24 cellular contexts compared by ENCODE assay signal in genomic region chr2:233203060-233203459, GRCh38. TPM values are rescaled to one million over a fixed set of nuclear protein-coding genes. Genes with fewer than 3 reads are reported as not detected.
DNase-seq lines count a peak whose midpoint lies in the region; ATAC-seq, FAIRE-seq and TF ChIP-seq lines count a peak whose summit lies in the region.
"Had no signal": no experiment of that assay in that cellular context is flagged by ENCODE, and none has a peak within 500 bp of the region (broad histone marks: within the 10 kb centered on the region; RNA-seq: fewer than 3 reads in every experiment).

No MANE protein-coding gene starts in this region.

- TF ChIP-seq EP300 in H1 (IDR thresholded peaks at IDR 0.05; ENCODE audit: borderline replicate concordance in 1 of 2, low read depth in 2 of 2, low read length in 2 of 2), result no peak

- ATAC-seq in activated naive CD4-positive, alpha-beta T cell treated with anti-CD3 and anti-CD28 coated beads, Interleukin-2, amount 50 U/mL, for 72 hours, result no peak
- no peak for ATAC-seq in stimulated activated memory B cell treated with anti-CD40 and anti-IgM and Interleukin-4, amounts not matched to agents 10 μg/mL and 1 μg/mL and 100 μg/mL, for 72 hours
- ATAC-seq: GM23338, HepG2 had no signal

- no peak overlapping the region for H3K23ac ChIP-seq in H1 (ENCODE audit: insufficient read length)

- no peak for DNase-seq in activated naive CD4-positive, alpha-beta T cell treated with anti-CD3 and anti-CD28 coated beads, Interleukin-2, amount 50 U/mL, for 72 hours (ENCODE audit: low spot score in 2 of 2)
- DNase-seq in activated naive CD4-positive, alpha-beta T cell treated with Interleukin-2 at 50 U/mL for 16 hours, result no peak
- DNase-seq in H1 (ENCODE audit: low read depth in 1 of 2, low spot score in 2 of 2) (no peak), midbrain (lab: John Stamatoyannopoulos, UW) (no peak)
- no peak for DNase-seq in T-helper 2 cell treated with Interferon-gamma antibody and Interleukin-4, amounts not matched to agents 5 μg/mL and 100 μg/mL, for 36 hours (ENCODE audit: low spot score)
- DNase-seq in activated CD4-positive, alpha-beta T cell treated with anti-CD3 and anti-CD28 coated beads for 4 hours, result no peak
- DNase-seq: activated CD4-positive, alpha-beta T cell treated with anti-CD3 and anti-CD28 coated beads, Interleukin-2, amount 10 ng/mL, durations not matched to agents 7 days and 5 days; activated effector memory CD4-positive, alpha-beta T cell treated with Interleukin-2 at 50 U/mL for 16 hours; amniotic stem cell; brain microvascular endothelial cell; glutamatergic neuron; NCI-H446 treated with DMSO at 0.1 percent for 48 hours; nephron progenitor cell; pancreas; SK-N-SH; upper lobe of right lung had no signal

- FAIRE-seq in H1 (lab: Jason Lieb, UNC), result no peak
- FAIRE-seq: HepG2, pancreas had no signal

- no peaks in the 10 kb centered on the region; a peak in 2 of 8 replicates for H3K36me3 ChIP-seq in H1 (ENCODE audit: control insufficient read depth in 2 of 4, insufficient read depth in 4 of 4, low read length in 3 of 4)
- H3K36me3 ChIP-seq: brain microvascular endothelial cell, pancreas had no signal

- no peak overlapping the region for H2BK12ac ChIP-seq in H1 (ENCODE audit: low read depth, low read length)

- peak overlapping the region in 3 of 4 donors; percentile 30 to 92 (median 81) for H3K4me3 Mint-ChIP-seq in IgD-negative memory B cell
- peak overlapping the region; percentile 27 for H3K4me3 Mint-ChIP-seq in stimulated activated memory B cell treated with anti-CD40 and anti-IgM and Interleukin-4, amounts not matched to agents 10 μg/mL and 1 μg/mL and 100 μg/mL, for 72 hours
- no peak overlapping the region for H3K4me3 Mint-ChIP-seq in T-helper 2 cell treated with Interferon-gamma antibody and Interleukin-4, amounts not matched to agents 5 μg/mL and 100 μg/mL, for 36 hours
- H3K4me3 Mint-ChIP-seq: activated CD4-positive, alpha-beta T cell treated with anti-CD3 and anti-CD28 coated beads, Interleukin-2, amount 10 ng/mL, durations not matched to agents 7 days and 5 days; GM23338; mesothelial cell of epicardium; nephron progenitor cell had no signal

- peaks cover 0 to 6% of the 10 kb centered on the region in 2 experiments; a peak in 2 of 4 replicates for H3K9me3 ChIP-seq in H1 (ENCODE audit: insufficient read depth in 2 of 2, low read depth in 1 of 2, low read length in 1 of 2)
- H3K9me3 ChIP-seq: pancreas, SK-N-SH, upper lobe of right lung had no signal

- POLR2A ChIA-PET in H1 (lab: Charles Lee; ENCODE audit: partially characterized antibody), result no interaction called here

- H2BK15ac ChIP-seq in H1 (ENCODE audit: low read length), result no peak overlapping the region

- H3K27ac ChIP-seq in H1 (ENCODE audit: low read depth, low read length), result no peak overlapping the region
- H3K27ac ChIP-seq: brain microvascular endothelial cell, C4-2B, epithelial cell of prostate, pancreas, upper lobe of right lung, VCaP had no signal

- no peak overlapping the region for H4K8ac ChIP-seq in H1 (ENCODE audit: extremely low read depth, insufficient read depth, low read length)

- H3K4me1 ChIP-seq in H1 (replicated peaks in 1 of 4; ENCODE audit: control insufficient read depth in 3 of 4, insufficient read depth in 4 of 4, low read length in 3 of 4), result peaks cover 0 to 3% (median under 1%) of the 10 kb centered on the region in 4 experiments; a peak in 2 of 7 replicates
- H3K4me1 ChIP-seq: pancreas, upper lobe of right lung had no signal

- H3K4me3 ChIP-seq in H1 (ENCODE audit: extremely low read depth in 1 of 4, insufficient read depth in 2 of 4, low read depth in 3 of 4, low read length in 4 of 4), result no peak overlapping the region
- H3K4me3 ChIP-seq: GM23338, pancreas, upper lobe of right lung had no signal

- no peak overlapping the region for H3K9ac ChIP-seq in H1 (replicated peaks in 1 of 4; ENCODE audit: extremely low read depth in 1 of 4, low read depth in 3 of 4, low read length in 3 of 4)
- H3K9ac ChIP-seq: SK-N-SH had no signal

- H2BK120ac ChIP-seq in H1 (replicated peaks; ENCODE audit: low read depth, low read length), result no peak overlapping the region

- peaks cover 30 to 47% of the 10 kb centered on the region in 2 donors for H3K36me3 Mint-ChIP-seq in activated naive CD4-positive, alpha-beta T cell treated with anti-CD3 and anti-CD28 coated beads, Interleukin-2, amount 50 U/mL, for 72 hours
- peaks cover 5% of the 10 kb centered on the region for H3K36me3 Mint-ChIP-seq in IgD-negative memory B cell
- H3K36me3 Mint-ChIP-seq in stimulated activated memory B cell treated with anti-CD40 and anti-IgM and Interleukin-4, amounts not matched to agents 10 μg/mL and 1 μg/mL and 100 μg/mL, for 72 hours, result peaks cover 68% of the 10 kb centered on the region
- peaks cover 59% of the 10 kb centered on the region for H3K36me3 Mint-ChIP-seq in T-helper 2 cell treated with Interferon-gamma antibody and Interleukin-4, amounts not matched to agents 5 μg/mL and 100 μg/mL, for 36 hours (ENCODE audit: low read depth)

- 0 out of 2 replicates have a peak overlapping the region, but pooled peaks have one; percentile 68 for H2AK5ac ChIP-seq in H1 (ENCODE audit: low read depth, low read length)

- TF ChIP-seq RAD21 in H1 (IDR thresholded peaks at IDR 0.05 in 1 of 2, conservative IDR thresholded peaks at IDR 0.05 in 1 of 2; ENCODE audit: low read depth in 2 of 2, low read length in 2 of 2), result no peak

- H3K79me2 ChIP-seq in H1 (ENCODE audit: control insufficient read depth in 1 of 2, insufficient read depth in 2 of 2, low read length in 2 of 2), result no peaks in the 10 kb centered on the region

- CTCF ChIA-PET in H1 (lab: Charles Lee; ENCODE audit: partially characterized antibody), result interaction anchor here (1.0 to 1.4 kb wide), 2 partner anchors 33 to 48 kb away, joined by 3 to 4 read pairs; partner anchors contain the start of gene ATG16L1

- H3K9me3 Mint-ChIP-seq in activated naive CD4-positive, alpha-beta T cell treated with anti-CD3 and anti-CD28 coated beads, Interleukin-2, amount 50 U/mL, for 72 hours, result peaks cover 3% of the 10 kb centered on the region in 2 donors
- H3K9me3 Mint-ChIP-seq in IgD-negative memory B cell, result no peaks in the 10 kb centered on the region
- peaks cover 2% of the 10 kb centered on the region for H3K9me3 Mint-ChIP-seq in stimulated activated memory B cell treated with anti-CD40 and anti-IgM and Interleukin-4, amounts not matched to agents 10 μg/mL and 1 μg/mL and 100 μg/mL, for 72 hours
- H3K9me3 Mint-ChIP-seq in T-helper 2 cell treated with Interferon-gamma antibody and Interleukin-4, amounts not matched to agents 5 μg/mL and 100 μg/mL, for 36 hours, result peaks cover 8% of the 10 kb centered on the region

- no peaks in the 10 kb centered on the region for H4K20me1 ChIP-seq in H1 (replicated peaks in 1 of 2; ENCODE audit: control insufficient read depth in 1 of 2, insufficient read depth in 2 of 2, low read length in 2 of 2)

- H3K27me3 Mint-ChIP-seq in IgD-negative memory B cell, result no peaks in the 10 kb centered on the region
- H3K27me3 Mint-ChIP-seq in stimulated activated memory B cell treated with anti-CD40 and anti-IgM and Interleukin-4, amounts not matched to agents 10 μg/mL and 1 μg/mL and 100 μg/mL, for 72 hours, result no peaks in the 10 kb centered on the region
- no peaks in the 10 kb centered on the region for H3K27me3 Mint-ChIP-seq in T-helper 2 cell treated with Interferon-gamma antibody and Interleukin-4, amounts not matched to agents 5 μg/mL and 100 μg/mL, for 36 hours (ENCODE audit: low read depth)
- H3K27me3 Mint-ChIP-seq: activated CD4-positive, alpha-beta T cell treated with anti-CD3 and anti-CD28 coated beads, Interleukin-2, amount 10 ng/mL, durations not matched to agents 7 days and 5 days had no signal

- no peaks in the 10 kb centered on the region; a peak in 1 of 7 replicates for H3K27me3 ChIP-seq in H1 (replicated peaks in 1 of 4; ENCODE audit: control insufficient read depth in 3 of 4, extremely low read depth in 1 of 4, insufficient read depth in 3 of 4, low read length in 3 of 4)
- H3K27me3 ChIP-seq: brain microvascular endothelial cell, pancreas, upper lobe of right lung had no signal

- H2AFZ ChIP-seq in H1 (ENCODE audit: low read length), result no peak overlapping the region
- H2AFZ ChIP-seq: GM23338 had no signal

- no peak overlapping the region for H3K4ac ChIP-seq in H1 (replicated peaks; ENCODE audit: insufficient read length, low read depth, low read length)

- H3K56ac ChIP-seq in H1 (replicated peaks; ENCODE audit: insufficient read length, low read depth, low read length), result no peak overlapping the region

- no peak overlapping the region for H3K14ac ChIP-seq in H1 (ENCODE audit: insufficient read length)

- no peak overlapping the region for H2BK20ac ChIP-seq in H1 (ENCODE audit: low read length)

- H3K27ac Mint-ChIP-seq in activated naive CD4-positive, alpha-beta T cell treated with anti-CD3 and anti-CD28 coated beads, Interleukin-2, amount 50 U/mL, for 72 hours, result peak overlapping the region; percentile 18 to 78
- peak overlapping the region; percentile 84 to 94 (median 93) for H3K27ac Mint-ChIP-seq in IgD-negative memory B cell
- peak overlapping the region; percentile 80 for H3K27ac Mint-ChIP-seq in stimulated activated memory B cell treated with anti-CD40 and anti-IgM and Interleukin-4, amounts not matched to agents 10 μg/mL and 1 μg/mL and 100 μg/mL, for 72 hours
- H3K27ac Mint-ChIP-seq in T-helper 2 cell treated with Interferon-gamma antibody and Interleukin-4, amounts not matched to agents 5 μg/mL and 100 μg/mL, for 36 hours, result no peak overlapping the region
- H3K27ac Mint-ChIP-seq: GM23338, mesothelial cell of epicardium, nephron progenitor cell had no signal

- no peak for TF ChIP-seq POLR2A in H1 (IDR thresholded peaks at IDR 0.05; ENCODE audit: control extremely low read depth in 1 of 2, low read depth in 2 of 2, low read length in 2 of 2)

- H4K5ac ChIP-seq in H1 (ENCODE audit: insufficient read length, low read depth, low read length), result no peak overlapping the region

- 92% methylated on average over 5 of the region's 5 CpGs; no CpG with 5 or more reads in 1 of the 2 experiments for WGBS in H1 (ENCODE audit: extremely low coverage in 1 of 2, insufficient coverage in 1 of 2, insufficient read length in 1 of 2, insufficient replicate concordance in 2 of 2, low coverage in 1 of 2, low lambda C conversion rate in 2 of 2, missing lambda C conversion rate in 1 of 2), 2 experiments

- H3K79me1 ChIP-seq in H1 (ENCODE audit: low read depth, low read length), result no peaks in the 10 kb centered on the region

- no peak overlapping the region for H2BK5ac ChIP-seq in H1 (ENCODE audit: low read depth, low read length)

- no peaks in the 10 kb centered on the region for H3K23me2 ChIP-seq in H1 (ENCODE audit: low read depth, low read length)

- TF ChIP-seq CTCF in H1 (IDR thresholded peaks at IDR 0.05; ENCODE audit: control extremely low read depth in 1 of 3, insufficient read depth in 1 of 3, low read depth in 1 of 3, low read length in 3 of 3), result no peak

- H3K4me2 ChIP-seq in H1 (ENCODE audit: insufficient read depth in 1 of 2, low read depth in 2 of 2, low read length in 2 of 2), result no peak overlapping the region
- H3K4me2 ChIP-seq: GM23338, SK-N-SH had no signal

- no peak overlapping the region for H3K18ac ChIP-seq in H1 (ENCODE audit: extremely low read depth, low read length)

- peaks cover 24 to 36% (median 32%) of the 10 kb centered on the region in 3 donors for H3K4me1 Mint-ChIP-seq in IgD-negative memory B cell
- peaks cover 56% of the 10 kb centered on the region for H3K4me1 Mint-ChIP-seq in stimulated activated memory B cell treated with anti-CD40 and anti-IgM and Interleukin-4, amounts not matched to agents 10 μg/mL and 1 μg/mL and 100 μg/mL, for 72 hours
- H3K4me1 Mint-ChIP-seq in T-helper 2 cell treated with Interferon-gamma antibody and Interleukin-4, amounts not matched to agents 5 μg/mL and 100 μg/mL, for 36 hours (ENCODE audit: low read depth), result no peaks in the 10 kb centered on the region
- H3K4me1 Mint-ChIP-seq: mesothelial cell of epicardium, nephron progenitor cell had no signal

- no peak overlapping the region for H4K91ac ChIP-seq in H1 (replicated peaks; ENCODE audit: insufficient read length, low read length)

RNA-seq across cellular contexts. Expression of gene ATG16L1, which starts 48.4 kb away (rescaled TPM):
- total RNA-seq in activated naive CD4-positive, alpha-beta T cell treated with anti-CD3 and anti-CD28 coated beads, Interleukin-2, amount 50 U/mL, for 72 hours, result 10 to 100 TPM; 30.6 to 34.2 TPM
- polyA plus RNA-seq in IgD-negative memory B cell, result 11.2 TPM
- 28.5 and 31.0 TPM in 2 replicates for total RNA-seq in H1 (2021; fragmentation: NEBNext Ultra II Directional; extraction: Animal tissue kit (Norgen Biotek cat#: 25700))
- polyA plus RNA-seq in H1 (2011; rRNA removed), result 18.3 and 19.8 TPM in 2 replicates
- 28.9 TPM for polyA plus RNA-seq in H1 (2011; cell fraction: cytosol; rRNA removed)
- polyA plus RNA-seq in H1 (2011; cell fraction: nucleus; rRNA removed), result 56.7 TPM
- 18.7 to 22.8 TPM (median 22.5 TPM) in 4 replicates for polyA plus RNA-seq in H1 (2012, experiment 1 of 2)
- 6.5 TPM for polyA plus RNA-seq in H1 (2012, experiment 2 of 2)
- polyA plus RNA-seq in H1 (2013, experiment 1 of 2), result 16.0 TPM
- polyA plus RNA-seq in H1 (2013, experiment 2 of 2), result 15.4 TPM
- 27.3 and 34.8 TPM in 2 replicates for polyA minus RNA-seq in H1 (2011; rRNA and poly(A)+ RNA removed)
- polyA minus RNA-seq in H1 (2011; cell fraction: cytosol; rRNA and poly(A)+ RNA removed), result 22.7 TPM
- 75.0 TPM for polyA minus RNA-seq in H1 (2011; cell fraction: nucleus; rRNA and poly(A)+ RNA removed)
